In genomic region chr19:289651-290538, GRCh38 we compare ENCODE assay signal across 8 cellular contexts. TPM values are rescaled to one million over a fixed set of nuclear protein-coding genes. Genes with fewer than 3 reads are reported as not detected.
DNase-seq lines count a peak whose midpoint lies in the region; ATAC-seq and TF ChIP-seq lines count a peak whose summit lies in the region.

No MANE protein-coding gene starts in this region.

- peak overlapping the region; percentile 83 for H3K27ac ChIP-seq in epithelial cell of prostate
- no peak overlapping the region for H3K27ac ChIP-seq in neural progenitor cell

- no peak overlapping the region for H3K4me3 Mint-ChIP-seq in activated CD4-positive, alpha-beta T cell treated with anti-CD3 and anti-CD28 coated beads, Interleukin-2, amount 10 ng/mL, durations not matched to agents 7 days and 5 days
- H3K4me3 Mint-ChIP-seq in neural progenitor cell: peak overlapping the region; percentile 57

- H3K36me3 Mint-ChIP-seq in activated CD4-positive, alpha-beta T cell treated with anti-CD3 and anti-CD28 coated beads, Interleukin-2, amount 10 ng/mL, durations not matched to agents 7 days and 5 days (ENCODE audit: low read depth): no peaks in the 10 kb centered on the region
- no peaks in the 10 kb centered on the region for H3K36me3 Mint-ChIP-seq in neural progenitor cell

- H3K9me3 ChIP-seq in neural progenitor cell (ENCODE audit: low read depth): no peaks in the 10 kb centered on the region

- H3K4me3 ChIP-seq in AG10803 (ENCODE audit: low read length): no peak overlapping the region
- peak overlapping the region; percentile 35 for H3K4me3 ChIP-seq in neural progenitor cell

- no peaks in the 10 kb centered on the region for H3K9me3 Mint-ChIP-seq in activated CD4-positive, alpha-beta T cell treated with anti-CD3 and anti-CD28 coated beads, Interleukin-2, amount 10 ng/mL, durations not matched to agents 7 days and 5 days
- no peaks in the 10 kb centered on the region for H3K9me3 Mint-ChIP-seq in neural progenitor cell

- TF ChIP-seq CTCF in AG10803 (conservative IDR thresholded peaks at IDR 0.05; ENCODE audit: low read length) (no peak), neural progenitor cell (IDR thresholded peaks at IDR 0.05) (no peak)

- H3K79me2 ChIP-seq in neural progenitor cell (ENCODE audit: low read depth): no peaks in the 10 kb centered on the region

- H3F3A ChIP-seq in neural progenitor cell (ENCODE audit: low read depth): peaks cover 6% of the 10 kb centered on the region

- POLR2A ChIA-PET in activated CD4-positive, alpha-beta T cell treated with anti-CD3 and anti-CD28 coated beads, Interleukin-2, amount 10 ng/mL, durations not matched to agents 7 days and 5 days (lab: Charles Lee): no interaction called here

- CTCF ChIA-PET in activated CD4-positive, alpha-beta T cell treated with anti-CD3 and anti-CD28 coated beads, Interleukin-2, amount 10 ng/mL, durations not matched to agents 7 days and 5 days (lab: Charles Lee): no interaction called here

- H3K36me3 ChIP-seq in neural progenitor cell: no peaks in the 10 kb centered on the region

- no peak for ATAC-seq in GM18519 (IDR thresholded peaks at IDR 0.05; ENCODE audit: low FRiP score, unreplicated experiment)

- H3K4me1 Mint-ChIP-seq in activated CD4-positive, alpha-beta T cell treated with anti-CD3 and anti-CD28 coated beads, Interleukin-2, amount 10 ng/mL, durations not matched to agents 7 days and 5 days: peaks cover 4% of the 10 kb centered on the region
- peaks cover 16% of the 10 kb centered on the region for H3K4me1 Mint-ChIP-seq in neural progenitor cell

- peak; percentile 24 for DNase-seq in AG10803 (ENCODE audit: low read depth)
- DNase-seq in LHCN-M2 (ENCODE audit: low read depth): peak; percentile 6
- DNase-seq in activated CD4-positive, alpha-beta T cell treated with anti-CD3 and anti-CD28 coated beads, Interleukin-2, amount 10 ng/mL, durations not matched to agents 7 days and 5 days: peak; percentile 32
- peak; percentile 78 for DNase-seq in epithelial cell of prostate (ENCODE audit: low read depth, low spot score)
- no peak for DNase-seq in neural progenitor cell (ENCODE audit: low spot score)
- DNase-seq in activated CD4-positive, CD25-positive, alpha-beta regulatory T cell treated with anti-CD3 and anti-CD28 coated beads, Interleukin-2, amount 50 U/mL, for 72 hours: no peak
- DNase-seq in GF-D8 (lab: John Stamatoyannopoulos, UW): no peak

- peaks cover 67% of the 10 kb centered on the region for H3K27me3 ChIP-seq in neural progenitor cell

- no peak overlapping the region for H3K27ac Mint-ChIP-seq in activated CD4-positive, alpha-beta T cell treated with anti-CD3 and anti-CD28 coated beads, Interleukin-2, amount 10 ng/mL, durations not matched to agents 7 days and 5 days
- H3K27ac Mint-ChIP-seq in neural progenitor cell: no peak overlapping the region

- no peak overlapping the region for H2AFZ ChIP-seq in neural progenitor cell (replicated peaks)

- H3K4me1 ChIP-seq in neural progenitor cell: peaks cover 17% of the 10 kb centered on the region

- H3K27me3 Mint-ChIP-seq in activated CD4-positive, alpha-beta T cell treated with anti-CD3 and anti-CD28 coated beads, Interleukin-2, amount 10 ng/mL, durations not matched to agents 7 days and 5 days: peaks cover 34% of the 10 kb centered on the region
- H3K27me3 Mint-ChIP-seq in neural progenitor cell (ENCODE audit: insufficient read depth, low read depth): peaks cover 29% of the 10 kb centered on the region

- H4K20me1 ChIP-seq in neural progenitor cell (ENCODE audit: low read depth): peaks cover 12% of the 10 kb centered on the region

- no peak overlapping the region for H3K9ac ChIP-seq in neural progenitor cell

- H3K4me2 ChIP-seq in neural progenitor cell: peak overlapping the region; percentile 71

RNA-seq across cellular contexts. Expression of gene PLPP2, which starts 1.3 kb away (rescaled TPM):
- total RNA-seq in LHCN-M2 (2014; rRNA removed) (not detected in 2 replicates), neural progenitor cell (ENCODE audit: low replicate concordance) (2.5 TPM in 1 of 2 replicates, not detected in the other)
- 0.07 TPM for polyA plus RNA-seq in LHCN-M2 (2012)
- under 1 TPM; 0.15 to 0.22 TPM for total RNA-seq in activated CD4-positive, alpha-beta T cell treated with anti-CD3 and anti-CD28 coated beads, Interleukin-2, amount 10 ng/mL, durations not matched to agents 7 days and 5 days

RNA-seq across cellular contexts. Expression of gene MIER2, which starts 54.7 kb away (rescaled TPM):
- 16.5 and 20.1 TPM in 2 replicates for total RNA-seq in LHCN-M2 (2014; rRNA removed)
- polyA plus RNA-seq in LHCN-M2 (2012): 26.7 TPM
- total RNA-seq in activated CD4-positive, alpha-beta T cell treated with anti-CD3 and anti-CD28 coated beads, Interleukin-2, amount 10 ng/mL, durations not matched to agents 7 days and 5 days: 10 to 100 TPM; 20.7 to 22.0 TPM
- total RNA-seq in neural progenitor cell (ENCODE audit: low replicate concordance): 12.9 and 20.6 TPM in 2 replicates

Comparison
In these comparisons a context has a peak if more than half of its experiments do, and no peak if none do; other contexts are left out.
1. DNase-seq: peak in AG10803 (single experiment), LHCN-M2 (single experiment), activated CD4-positive, alpha-beta T cell treated with anti-CD3 and anti-CD28 coated beads, Interleukin-2, amount 10 ng/mL, durations not matched to agents 7 days and 5 days (single experiment) and epithelial cell of prostate (single experiment); none in neural progenitor cell (single experiment), activated CD4-positive, CD25-positive, alpha-beta regulatory T cell treated with anti-CD3 and anti-CD28 coated beads, Interleukin-2, amount 50 U/mL, for 72 hours (single experiment) and GF-D8 (single experiment).